Comparison of ENCODE assay signal across 8 cellular contexts in the genomic region with DNA sequence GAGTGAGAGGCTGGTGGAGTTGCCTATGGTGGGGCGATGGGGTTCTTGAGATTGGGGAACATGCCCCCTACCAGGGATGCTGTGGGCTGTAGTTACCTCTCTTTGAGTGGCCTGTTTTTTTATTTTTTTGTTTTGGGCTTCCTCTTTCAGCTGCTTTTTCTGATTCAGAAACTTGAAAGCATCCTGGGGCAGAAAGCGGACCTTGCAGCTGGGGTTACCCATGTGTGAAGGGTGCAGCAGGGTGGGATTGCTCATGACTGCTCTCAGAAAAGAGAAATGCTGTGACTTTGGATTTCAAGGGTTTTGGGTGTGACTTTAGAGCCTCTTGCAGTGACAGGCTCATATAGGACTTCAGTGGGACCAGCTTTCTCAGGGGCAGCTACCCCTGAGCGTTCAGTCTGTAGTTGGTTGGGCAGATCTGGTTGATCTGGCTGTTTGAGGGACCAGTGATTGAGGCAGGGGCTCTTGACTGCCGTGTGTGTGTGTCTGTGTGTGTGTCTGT. TPM values are rescaled to one million over a fixed set of nuclear protein-coding genes. Genes with fewer than 3 reads are reported as not detected.
DNase-seq lines count a peak whose midpoint lies in the region; ATAC-seq and TF ChIP-seq lines count a peak whose summit lies in the region.

No MANE protein-coding gene starts in this region.

- 51 to 67% (median 51%) methylated on average over 3 to 4 of the region's 4 CpGs for WGBS in stomach, 5 donors

- H3K9me3 Mint-ChIP-seq in activated T-cell treated with anti-CD3 and anti-CD28 coated beads, Interleukin-2, amount 50 U/mL, for 4 hours, result no peaks in the 10 kb centered on the region

- peaks cover 71 to 82% (median 80%) of the 10 kb centered on the region in 4 donors for H3K4me1 ChIP-seq in stomach

- DNase-seq in activated T-cell treated with anti-CD3 and anti-CD28 coated beads, Interleukin-2, amount 50 U/mL, for 4 hours, result no peak
- no peak for DNase-seq in activated T-cell treated with anti-CD3 and anti-CD28 coated beads for 4 hours
- peak; percentile 60 for DNase-seq in RPMI8226
- peak; percentile 80 for DNase-seq in germinal center (ENCODE audit: low spot score)
- DNase-seq in stomach, result no peak
- no peak for DNase-seq in NCI-H187 treated with DMSO at 0.1 percent for 48 hours (lab: John Stamatoyannopoulos, UW)
- DNase-seq in stimulated activated CD4-positive, alpha-beta T cell treated with anti-CD3 and anti-CD28 coated beads, Interleukin-4, amount 100 ng/mL, for 24 hours, result no peak

- no peak for TF ChIP-seq POLR2A in stomach (IDR thresholded peaks at IDR 0.05)

- peak overlapping the region; percentile 72 for H3K4me3 Mint-ChIP-seq in activated T-cell treated with anti-CD3 and anti-CD28 coated beads, Interleukin-2, amount 50 U/mL, for 4 hours

- H3K27me3 Mint-ChIP-seq in activated T-cell treated with anti-CD3 and anti-CD28 coated beads, Interleukin-2, amount 50 U/mL, for 4 hours (ENCODE audit: low read depth), result no peaks in the 10 kb centered on the region

- H3K4me3 ChIP-seq in stomach, result peak overlapping the region; percentile 64 to 79 (median 72)

- peak overlapping the region; percentile 25 to 96 (median 93) for H3K27ac ChIP-seq in stomach

- H3K36me3 Mint-ChIP-seq in activated T-cell treated with anti-CD3 and anti-CD28 coated beads, Interleukin-2, amount 50 U/mL, for 4 hours (ENCODE audit: insufficient read depth), result peaks cover 7% of the 10 kb centered on the region

- H3K9me3 ChIP-seq in stomach, result no peaks in the 10 kb centered on the region

- peaks cover 72% of the 10 kb centered on the region for H3K4me1 Mint-ChIP-seq in activated T-cell treated with anti-CD3 and anti-CD28 coated beads, Interleukin-2, amount 50 U/mL, for 4 hours (ENCODE audit: low read depth)

- no peak for TF ChIP-seq EP300 in stomach (IDR thresholded peaks at IDR 0.05)

- intact Hi-C loops in stomach (cut with DNase I; ENCODE audit: low total_unique reads), result no loop called here

- H3K27me3 ChIP-seq in stomach, result no peaks in the 10 kb centered on the region

- no peak for TF ChIP-seq CTCF in stomach (IDR thresholded peaks at IDR 0.05)

- H3K36me3 ChIP-seq in stomach, result peaks cover 0 to 7% (median 2%) of the 10 kb centered on the region in 4 donors

- no peak for ATAC-seq in activated T-cell treated with anti-CD3 and anti-CD28 coated beads, Interleukin-2, amount 50 U/mL, for 4 hours
- peak; percentile 39 for ATAC-seq in HG02840 (IDR thresholded peaks at IDR 0.05; ENCODE audit: low FRiP score, unreplicated experiment)

RNA-seq across cellular contexts. Expression of gene LIMD1, which starts 1.8 kb away (rescaled TPM):
- total RNA-seq in activated T-cell treated with anti-CD3 and anti-CD28 coated beads, Interleukin-2, amount 50 U/mL, for 4 hours, result 10 to 100 TPM; 17.9 to 18.4 (median 18.2) TPM
- 10 to 100 TPM; 10.1 to 91.1 (median 25.3) TPM for total RNA-seq in stomach
- 1 to 10 TPM; 2.3 to 3.7 (median 3.4) TPM for polyA plus RNA-seq in stomach

Comparison
In these comparisons a context has a peak if more than half of its experiments do, and no peak if none do; other contexts are left out.
1. DNase-seq: peak in RPMI8226 (single experiment) and germinal center (single experiment); none in activated T-cell treated with anti-CD3 and anti-CD28 coated beads, Interleukin-2, amount 50 U/mL, for 4 hours (single experiment), activated T-cell treated with anti-CD3 and anti-CD28 coated beads for 4 hours (single experiment), stomach (single experiment), NCI-H187 treated with DMSO at 0.1 percent for 48 hours (single experiment) and stimulated activated CD4-positive, alpha-beta T cell treated with anti-CD3 and anti-CD28 coated beads, Interleukin-4, amount 100 ng/mL, for 24 hours (single experiment).